13 cellular contexts compared by ENCODE assay signal in the genomic region with DNA sequence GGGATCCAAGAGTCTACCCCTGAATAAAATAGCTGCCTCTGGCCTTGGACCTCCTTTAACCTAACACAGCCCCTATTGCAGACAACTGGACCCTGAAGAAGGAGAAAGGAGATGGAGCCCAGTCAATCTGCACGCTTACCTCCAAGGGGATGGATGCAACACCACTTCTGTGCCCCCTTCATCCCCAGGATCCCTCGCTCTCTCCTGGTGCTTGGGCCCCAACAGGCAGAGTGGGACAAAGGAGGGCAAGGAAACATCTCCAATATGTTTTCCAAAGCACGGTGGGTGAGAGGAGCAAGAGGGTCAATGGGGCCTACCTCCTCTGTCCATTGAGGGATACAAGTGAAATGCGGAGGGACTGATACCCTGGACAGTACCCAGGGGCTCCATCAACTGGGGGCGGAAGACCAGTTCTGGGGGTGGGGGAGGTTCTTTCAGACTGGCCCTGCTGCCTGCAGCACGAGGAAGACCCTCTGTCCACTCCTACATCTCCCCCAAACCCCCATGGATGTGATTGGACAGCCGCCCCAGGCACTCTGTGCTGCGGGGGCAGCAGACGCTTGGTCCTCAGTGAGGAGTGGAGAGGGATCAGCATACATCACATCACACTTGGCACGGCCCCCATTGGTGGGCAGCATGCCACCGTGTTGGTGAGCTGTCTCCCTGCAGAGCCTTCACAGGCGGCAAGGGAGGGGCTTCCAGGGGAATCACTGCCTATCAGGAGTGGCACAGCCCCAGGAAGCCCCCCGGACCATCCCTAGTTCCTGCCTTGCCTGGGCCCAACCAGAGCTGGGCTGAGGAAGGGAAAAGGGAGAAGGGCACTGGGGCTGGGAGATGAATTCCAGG.
A peak's percentile ranks its signal among the peaks of the same experiment; 100 is the strongest.
DNase-seq lines count a peak whose midpoint lies in the region; ATAC-seq and TF ChIP-seq lines count a peak whose summit lies in the region.
"Had no signal": no experiment of that assay in that cellular context is flagged by ENCODE, and none has a peak within 500 bp of the region (broad histone marks: within the 10 kb centered on the region; RNA-seq: fewer than 3 reads in every experiment).

No MANE protein-coding gene starts in this region.

- no peaks in the 10 kb centered on the region for H3K27me3 ChIP-seq in A673 (replicated peaks; ENCODE audit: insufficient read depth, low read depth, low read length, poor library complexity)
- no peaks in the 10 kb centered on the region for H3K27me3 ChIP-seq in Caco-2 (replicated peaks; ENCODE audit: control insufficient read depth, insufficient read depth, low read length)
- H3K27me3 ChIP-seq: pancreas had no signal

- no peaks in the 10 kb centered on the region for H3K9me3 Mint-ChIP-seq in Caco-2 (ENCODE audit: unreplicated experiment)

- ATAC-seq in omental fat pad (ENCODE audit: low FRiP score) (peak; percentile 23), HG03025 (IDR thresholded peaks at IDR 0.05; ENCODE audit: low FRiP score, unreplicated experiment) (no peak)
- ATAC-seq: pancreas had no signal

- H3K4me3 Mint-ChIP-seq in Caco-2 (ENCODE audit: unreplicated experiment) = no peak overlapping the region

- DNase-seq in A673 (ENCODE audit: low spot score) = peak; percentile 91
- no peak for DNase-seq in RWPE1 (ENCODE audit: low spot score)
- peak; percentile 93 for DNase-seq in fibroblast of mammary gland (ENCODE audit: low read depth)
- DNase-seq in omental fat pad (ENCODE audit: low spot score) = peak; percentile 82
- DNase-seq in Caco-2 = no peak
- no peak for DNase-seq in activated T-cell treated with anti-CD3 and anti-CD28 coated beads, Interleukin-2, amount 50 U/mL, for 1 hour
- DNase-seq in GF-D8 (lab: John Stamatoyannopoulos, UW) = no peak
- DNase-seq: activated CD8-positive, alpha-beta memory T cell treated with anti-CD3 and anti-CD28 coated beads, Interleukin-2, amount 50 U/mL, for 48 hours; cerebellar nuclear complex; NCI-H524 treated with DMSO at 0.1 percent for 48 hours; T-helper 1 cell had no signal

- H3K27ac ChIP-seq in A673 (ENCODE audit: low read depth, low read length, poor library complexity, severe bottlenecking) = peak overlapping the region; percentile 56
- peak overlapping the region; percentile 97 for H3K27ac ChIP-seq in RWPE1
- H3K27ac ChIP-seq: pancreas had no signal

- H3K27ac Mint-ChIP-seq in Caco-2 (ENCODE audit: unreplicated experiment) = no peak overlapping the region

- H3K4me1 ChIP-seq in A673 (ENCODE audit: insufficient read depth, low read length, poor library complexity, severe bottlenecking) (peaks cover 39% of the 10 kb centered on the region), Caco-2 (no peaks in the 10 kb centered on the region)
- H3K4me1 ChIP-seq: pancreas had no signal

- no peak for TF ChIP-seq CTCF in A673 (conservative IDR thresholded peaks at IDR 0.05; ENCODE audit: low read depth, low read length)
- TF ChIP-seq CTCF in RWPE1 (conservative IDR thresholded peaks at IDR 0.05; ENCODE audit: low read depth) = no peak
- TF ChIP-seq CTCF in fibroblast of mammary gland (conservative IDR thresholded peaks at IDR 0.05; ENCODE audit: control insufficient read depth, insufficient read depth, low read depth, low read length) = no peak
- TF ChIP-seq CTCF in omental fat pad (IDR thresholded peaks at IDR 0.05) = no peak
- TF ChIP-seq CTCF in Caco-2 (IDR thresholded peaks at IDR 0.05; ENCODE audit: insufficient read depth in 1 of 2, low read depth in 1 of 2, low read length in 1 of 2, severe bottlenecking in 1 of 2, unreplicated experiment in 1 of 2) = no peak

- no peaks in the 10 kb centered on the region for H3K36me3 ChIP-seq in A673 (ENCODE audit: insufficient read depth, low read length, poor library complexity, severe bottlenecking)
- no peaks in the 10 kb centered on the region for H3K36me3 ChIP-seq in Caco-2 (ENCODE audit: control insufficient read depth, insufficient read depth, low read length)
- H3K36me3 ChIP-seq: pancreas had no signal

- POLR2A ChIA-PET in A673 (lab: Charles Lee; ENCODE audit: low non-redundant PET) (no interaction called here), RWPE1 (lab: Yijun Ruan, JAX; ENCODE audit: low non-redundant PET) (no interaction called here), Caco-2 (lab: Charles Lee) (no interaction called here)

- no peaks in the 10 kb centered on the region for H3K4me1 Mint-ChIP-seq in Caco-2 (ENCODE audit: low read depth, unreplicated experiment)

- H3K4me3 ChIP-seq in A673 (ENCODE audit: low read depth, low read length, poor library complexity, severe bottlenecking) = no peak overlapping the region
- no peak overlapping the region for H3K4me3 ChIP-seq in fibroblast of mammary gland (ENCODE audit: control insufficient read depth, low read depth, low read length)
- no peak overlapping the region for H3K4me3 ChIP-seq in Caco-2 (ENCODE audit: low read depth, low read length)
- H3K4me3 ChIP-seq: pancreas had no signal

- CTCF ChIA-PET in A673 (lab: Charles Lee) = interaction anchor here (1.2 to 1.4 kb wide), 2 partner anchors 17 to 287 kb away, joined by 4 to 6 read pairs; partner anchors contain the start of gene VEGFA
- CTCF ChIA-PET in RWPE1 (lab: Yijun Ruan, JAX) = interaction anchor here (0.6 to 1.4 kb wide), 4 partner anchors 106 to 550 kb away, joined by 3 to 5 read pairs (median 3); no protein-coding TSS in a partner anchor
- CTCF ChIA-PET in Caco-2 (lab: Charles Lee) = no interaction called here

- H3K27me3 Mint-ChIP-seq in Caco-2 (ENCODE audit: insufficient read depth, unreplicated experiment) = no peaks in the 10 kb centered on the region

- intact Hi-C loops in A673 (cut with micrococcal nuclease; ENCODE audit: unreplicated experiment) = no loop called here
- intact Hi-C loops in Caco-2 (cut with micrococcal nuclease; ENCODE audit: unreplicated experiment) = no loop called here

- H3K36me3 Mint-ChIP-seq in Caco-2 (ENCODE audit: insufficient read depth, unreplicated experiment) = no peaks in the 10 kb centered on the region

- H3K9me3 ChIP-seq in A673 (ENCODE audit: low read depth, low read length, poor library complexity, severe bottlenecking) (no peaks in the 10 kb centered on the region), Caco-2 (no peaks in the 10 kb centered on the region)
- H3K9me3 ChIP-seq: pancreas had no signal

- TSS peak; percentile 68 for BruUV-seq in A673 (replicated peaks; lab: Mats Ljungman, UMichigan)
- BruUV-seq in Caco-2 (replicated peaks; lab: Mats Ljungman, UMichigan) = no TSS peak

Comparison
In these comparisons a context has a peak if more than half of its experiments do, and no peak if none do; other contexts are left out.
1. DNase-seq: peak in A673 (single experiment), fibroblast of mammary gland (single experiment) and omental fat pad (single experiment); none in RWPE1 (single experiment), Caco-2 (0 of 2), activated T-cell treated with anti-CD3 and anti-CD28 coated beads, Interleukin-2, amount 50 U/mL, for 1 hour (single experiment) and GF-D8 (single experiment).